ENCODE assay signal across 19 cellular contexts in genomic region chr17:31078290-31078689, GRCh38.
"Had no signal": no experiment of that assay in that cellular context is flagged by ENCODE, and none has a peak within 500 bp of the region (broad histone marks: within the 10 kb centered on the region; RNA-seq: fewer than 3 reads in every experiment).

No MANE protein-coding gene starts in this region.

- H3K4me2 ChIP-seq: hepatocyte had no signal

- H3K36me3 ChIP-seq: adrenal gland, neutrophil had no signal

- ATAC-seq: activated CD8-positive, alpha-beta T cell treated with anti-CD3 and anti-CD28 coated beads, Interleukin-2, amount 10 ng/mL, durations not matched to agents 7 days and 5 days; effector memory CD8-positive, alpha-beta T cell; left lobe of liver; mucosa of descending colon; naive thymus-derived CD8-positive, alpha-beta T cell; stimulated activated memory B cell treated with anti-CD40 and anti-IgM and Interleukin-4, amounts not matched to agents 10 μg/mL and 1 μg/mL and 100 μg/mL, for 72 hours; WTC11 had no signal

- H3K27ac ChIP-seq: adrenal gland, hepatocyte, neutrophil had no signal

- H3K79me2 ChIP-seq: hepatocyte had no signal

- H3K27me3 ChIP-seq: adrenal gland, hepatocyte, neutrophil had no signal

- H3K4me3 ChIP-seq: adrenal gland, hepatocyte, mucosa of descending colon had no signal

- H3K4me1 ChIP-seq: adrenal gland had no signal

- H3K9me3 ChIP-seq: adrenal gland, mucosa of descending colon, neutrophil had no signal

- H2AFZ ChIP-seq: hepatocyte had no signal

- DNase-seq: activated CD4-positive, alpha-beta T cell treated with anti-CD3 and anti-CD28 coated beads for 48 hours; activated CD8-positive, alpha-beta memory T cell treated with anti-CD3 and anti-CD28 coated beads, Interleukin-2, amount 50 U/mL, for 4 hours; activated CD8-positive, alpha-beta T cell treated with anti-CD3 and anti-CD28 coated beads, Interleukin-2, amount 10 ng/mL, durations not matched to agents 7 days and 5 days; activated effector memory CD4-positive, alpha-beta T cell treated with anti-CD3 and anti-CD28 coated beads, Interleukin-2, amount 50 U/mL, for 16 hours; activated T-cell treated with anti-CD3 and anti-CD28 coated beads, Interleukin-2, amount 50 U/mL, for 48 hours; adrenal gland; cerebellar nuclear complex; effector memory CD8-positive, alpha-beta T cell; islet precursor cell; mucosa of descending colon; naive thymus-derived CD8-positive, alpha-beta T cell; posterior cingulate gyrus; retina; stimulated activated CD4-positive, alpha-beta T cell treated with anti-CD3 and anti-CD28 coated beads, Interleukin-2, amount 100 ng/mL, for 48 hours had no signal
